In the genomic region with DNA sequence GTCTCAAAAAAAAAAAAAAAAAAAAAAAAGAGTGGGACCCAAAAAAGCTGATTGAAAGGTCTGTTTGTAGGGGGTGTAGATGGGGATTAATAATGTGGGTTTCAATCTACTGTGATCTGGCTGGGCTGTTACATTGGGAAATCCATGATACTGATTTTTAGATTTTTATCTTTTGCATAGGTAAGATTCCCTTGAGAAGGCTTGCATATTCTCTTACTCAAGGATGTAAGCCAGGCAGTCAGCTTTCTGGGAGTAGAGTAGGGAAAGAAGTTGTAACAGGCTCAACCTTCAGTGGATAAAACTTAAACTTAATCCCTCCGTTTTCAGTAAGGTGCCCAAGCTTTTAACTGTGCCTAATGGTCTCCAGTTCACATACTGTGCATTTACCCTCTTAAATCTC, we compare ENCODE assay signal across 1 cellular context.
TF ChIP-seq lines count a peak whose summit lies in the region.

No MANE protein-coding gene starts in this region.

TF ChIP-seq in IMR-90, 13 proteins besides CTCF, POLR2A, EP300 and RAD21:
- TF ChIP-seq FOS (IDR thresholded peaks at IDR 0.05; ENCODE audit: low read depth, low read length) (no peak), MAFK (IDR thresholded peaks at IDR 0.05; ENCODE audit: low read depth, low read length) (no peak), NFE2L2 (IDR thresholded peaks at IDR 0.05; ENCODE audit: low read depth, low read length) (no peak)
